ENCODE assay signal across 1 cellular context in the genomic region with DNA sequence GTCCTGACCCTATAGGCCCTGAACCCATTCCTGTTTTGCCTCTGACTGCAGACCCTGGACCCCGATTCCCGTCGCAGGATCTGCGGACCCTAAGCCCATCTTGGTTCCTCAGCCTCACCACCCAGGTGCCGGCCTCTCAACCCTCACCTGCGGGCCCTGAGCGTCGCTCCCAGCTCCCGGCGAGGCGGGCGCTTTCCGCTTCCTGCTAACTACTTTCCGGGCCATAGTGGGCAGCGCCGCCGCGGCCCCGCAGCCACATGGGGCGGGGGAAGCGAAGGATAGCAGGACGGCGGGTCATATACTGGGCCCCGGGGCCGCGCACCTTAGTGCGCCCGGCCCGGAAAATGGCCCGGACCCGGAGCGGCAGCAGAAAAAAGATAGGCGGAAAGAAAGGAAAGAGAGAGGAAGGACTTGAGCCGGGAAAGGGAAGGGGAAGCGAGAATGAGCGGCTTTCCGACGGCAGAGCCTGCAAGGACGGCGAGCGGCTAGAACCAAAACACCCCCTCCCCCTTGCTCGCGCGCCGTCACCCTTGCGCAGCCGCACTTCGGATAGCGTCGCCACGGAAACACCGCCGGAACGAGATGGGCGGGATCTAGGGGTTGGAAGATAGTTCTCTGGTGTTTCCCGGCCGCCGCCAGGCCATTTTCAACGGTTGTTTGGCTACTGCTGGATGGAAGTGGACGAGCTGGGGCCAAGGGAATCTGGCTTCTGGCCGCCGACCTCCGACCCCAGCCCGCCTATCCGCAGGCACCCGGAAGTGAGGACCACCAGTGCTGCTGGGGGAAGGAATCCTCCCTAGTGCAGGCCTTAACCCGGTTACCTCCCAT.
A peak's percentile ranks its signal among the peaks of the same experiment; 100 is the strongest.
TF ChIP-seq lines count a peak whose summit lies in the region.

Gene DCAF12 (minus strand): TSS at position 492 of the 828 bp plus-strand sequence. CDS start 267 bp downstream, at position 225.

TF ChIP-seq in HepG2, 621 proteins besides CTCF, POLR2A, EP300 and RAD21 (continued from another document and continues in another):
- TF ChIP-seq ZBTB4 (CRISPR knock-in tag; IDR thresholded peaks at IDR 0.05; ENCODE audit: borderline replicate concordance) (no peak; the same call in 1 of the 2 replicates), HNRNPL (IDR thresholded peaks at IDR 0.05; ENCODE audit: low read depth, low read length) (0 out of 2 replicates have a peak, but pooled peaks have one; percentile 1), NFE2 (CRISPR knock-in tag; IDR thresholded peaks at IDR 0.05) (no peak), ZMYM3 (CRISPR knock-in tag; IDR thresholded peaks at IDR 0.05) (0 out of 2 replicates have a peak, but pooled peaks have one; percentile 20), BHLHE40 (IDR thresholded peaks at IDR 0.05; ENCODE audit: low read length) (no peak), ZBTB20 (CRISPR knock-in tag; IDR thresholded peaks at IDR 0.05; ENCODE audit: borderline replicate concordance, low read depth) (peak; percentile 68; the same call in 1 of the 2 replicates), ZNF331 (CRISPR knock-in tag; IDR thresholded peaks at IDR 0.05) (peak; percentile 23; the same call in 1 of the 2 replicates), NFRKB (IDR thresholded peaks at IDR 0.05) (no peak), GZF1 (CRISPR knock-in tag; IDR thresholded peaks at IDR 0.05) (0 out of 2 replicates have a peak, but pooled peaks have one; percentile 67), CBFB (CRISPR knock-in tag; IDR thresholded peaks at IDR 0.05) (no peak), ZNF30 (CRISPR knock-in tag; IDR thresholded peaks at IDR 0.05) (peak; percentile 88), ZNF816 (CRISPR knock-in tag; IDR thresholded peaks at IDR 0.05; ENCODE audit: borderline replicate concordance) (peak; percentile 93), SMAD9 (CRISPR knock-in tag; IDR thresholded peaks at IDR 0.05) (no peak), TBL1XR1 (IDR thresholded peaks at IDR 0.05; ENCODE audit: borderline replicate concordance, low read length, partially characterized antibody) (no peak), NR2C2 (CRISPR knock-in tag; IDR thresholded peaks at IDR 0.05; ENCODE audit: borderline replicate concordance) (peak; percentile 81), MAFF (IDR thresholded peaks at IDR 0.05; ENCODE audit: low read depth, low read length) (no peak), GTF2F1 (IDR thresholded peaks at IDR 0.05; ENCODE audit: low read length) (0 out of 2 replicates have a peak, but pooled peaks have one; percentile 43), ZBTB42 (CRISPR knock-in tag; IDR thresholded peaks at IDR 0.05) (no peak), TRIM24 (CRISPR knock-in tag; IDR thresholded peaks at IDR 0.05) (no peak), DRAP1 (CRISPR knock-in tag; IDR thresholded peaks at IDR 0.05) (peak; percentile 81), CREM (IDR thresholded peaks at IDR 0.05) (peak; percentile 48), CREM (CRISPR knock-in tag; IDR thresholded peaks at IDR 0.05) (no peak), ZNF562 (CRISPR knock-in tag; IDR thresholded peaks at IDR 0.05; ENCODE audit: borderline replicate concordance) (no peak)
- TF ChIP-seq, protein P1, sequence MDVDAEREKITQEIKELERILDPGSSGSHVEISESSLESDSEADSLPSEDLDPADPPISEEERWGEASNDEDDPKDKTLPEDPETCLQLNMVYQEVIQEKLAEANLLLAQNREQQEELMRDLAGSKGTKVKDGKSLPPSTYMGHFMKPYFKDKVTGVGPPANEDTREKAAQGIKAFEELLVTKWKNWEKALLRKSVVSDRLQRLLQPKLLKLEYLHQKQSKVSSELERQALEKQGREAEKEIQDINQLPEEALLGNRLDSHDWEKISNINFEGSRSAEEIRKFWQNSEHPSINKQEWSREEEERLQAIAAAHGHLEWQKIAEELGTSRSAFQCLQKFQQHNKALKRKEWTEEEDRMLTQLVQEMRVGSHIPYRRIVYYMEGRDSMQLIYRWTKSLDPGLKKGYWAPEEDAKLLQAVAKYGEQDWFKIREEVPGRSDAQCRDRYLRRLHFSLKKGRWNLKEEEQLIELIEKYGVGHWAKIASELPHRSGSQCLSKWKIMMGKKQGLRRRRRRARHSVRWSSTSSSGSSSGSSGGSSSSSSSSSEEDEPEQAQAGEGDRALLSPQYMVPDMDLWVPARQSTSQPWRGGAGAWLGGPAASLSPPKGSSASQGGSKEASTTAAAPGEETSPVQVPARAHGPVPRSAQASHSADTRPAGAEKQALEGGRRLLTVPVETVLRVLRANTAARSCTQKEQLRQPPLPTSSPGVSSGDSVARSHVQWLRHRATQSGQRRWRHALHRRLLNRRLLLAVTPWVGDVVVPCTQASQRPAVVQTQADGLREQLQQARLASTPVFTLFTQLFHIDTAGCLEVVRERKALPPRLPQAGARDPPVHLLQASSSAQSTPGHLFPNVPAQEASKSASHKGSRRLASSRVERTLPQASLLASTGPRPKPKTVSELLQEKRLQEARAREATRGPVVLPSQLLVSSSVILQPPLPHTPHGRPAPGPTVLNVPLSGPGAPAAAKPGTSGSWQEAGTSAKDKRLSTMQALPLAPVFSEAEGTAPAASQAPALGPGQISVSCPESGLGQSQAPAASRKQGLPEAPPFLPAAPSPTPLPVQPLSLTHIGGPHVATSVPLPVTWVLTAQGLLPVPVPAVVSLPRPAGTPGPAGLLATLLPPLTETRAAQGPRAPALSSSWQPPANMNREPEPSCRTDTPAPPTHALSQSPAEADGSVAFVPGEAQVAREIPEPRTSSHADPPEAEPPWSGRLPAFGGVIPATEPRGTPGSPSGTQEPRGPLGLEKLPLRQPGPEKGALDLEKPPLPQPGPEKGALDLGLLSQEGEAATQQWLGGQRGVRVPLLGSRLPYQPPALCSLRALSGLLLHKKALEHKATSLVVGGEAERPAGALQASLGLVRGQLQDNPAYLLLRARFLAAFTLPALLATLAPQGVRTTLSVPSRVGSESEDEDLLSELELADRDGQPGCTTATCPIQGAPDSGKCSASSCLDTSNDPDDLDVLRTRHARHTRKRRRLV (CRISPR knock-in tag; IDR thresholded peaks at IDR 0.05) = peak; percentile 58; the same call in 1 of the 2 replicates
- TF ChIP-seq, protein P2, sequence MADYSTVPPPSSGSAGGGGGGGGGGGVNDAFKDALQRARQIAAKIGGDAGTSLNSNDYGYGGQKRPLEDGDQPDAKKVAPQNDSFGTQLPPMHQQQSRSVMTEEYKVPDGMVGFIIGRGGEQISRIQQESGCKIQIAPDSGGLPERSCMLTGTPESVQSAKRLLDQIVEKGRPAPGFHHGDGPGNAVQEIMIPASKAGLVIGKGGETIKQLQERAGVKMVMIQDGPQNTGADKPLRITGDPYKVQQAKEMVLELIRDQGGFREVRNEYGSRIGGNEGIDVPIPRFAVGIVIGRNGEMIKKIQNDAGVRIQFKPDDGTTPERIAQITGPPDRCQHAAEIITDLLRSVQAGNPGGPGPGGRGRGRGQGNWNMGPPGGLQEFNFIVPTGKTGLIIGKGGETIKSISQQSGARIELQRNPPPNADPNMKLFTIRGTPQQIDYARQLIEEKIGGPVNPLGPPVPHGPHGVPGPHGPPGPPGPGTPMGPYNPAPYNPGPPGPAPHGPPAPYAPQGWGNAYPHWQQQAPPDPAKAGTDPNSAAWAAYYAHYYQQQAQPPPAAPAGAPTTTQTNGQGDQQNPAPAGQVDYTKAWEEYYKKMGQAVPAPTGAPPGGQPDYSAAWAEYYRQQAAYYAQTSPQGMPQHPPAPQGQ (CRISPR knock-in tag; IDR thresholded peaks at IDR 0.05; ENCODE audit: borderline replicate concordance) = no peak
- TF ChIP-seq, protein P3, sequence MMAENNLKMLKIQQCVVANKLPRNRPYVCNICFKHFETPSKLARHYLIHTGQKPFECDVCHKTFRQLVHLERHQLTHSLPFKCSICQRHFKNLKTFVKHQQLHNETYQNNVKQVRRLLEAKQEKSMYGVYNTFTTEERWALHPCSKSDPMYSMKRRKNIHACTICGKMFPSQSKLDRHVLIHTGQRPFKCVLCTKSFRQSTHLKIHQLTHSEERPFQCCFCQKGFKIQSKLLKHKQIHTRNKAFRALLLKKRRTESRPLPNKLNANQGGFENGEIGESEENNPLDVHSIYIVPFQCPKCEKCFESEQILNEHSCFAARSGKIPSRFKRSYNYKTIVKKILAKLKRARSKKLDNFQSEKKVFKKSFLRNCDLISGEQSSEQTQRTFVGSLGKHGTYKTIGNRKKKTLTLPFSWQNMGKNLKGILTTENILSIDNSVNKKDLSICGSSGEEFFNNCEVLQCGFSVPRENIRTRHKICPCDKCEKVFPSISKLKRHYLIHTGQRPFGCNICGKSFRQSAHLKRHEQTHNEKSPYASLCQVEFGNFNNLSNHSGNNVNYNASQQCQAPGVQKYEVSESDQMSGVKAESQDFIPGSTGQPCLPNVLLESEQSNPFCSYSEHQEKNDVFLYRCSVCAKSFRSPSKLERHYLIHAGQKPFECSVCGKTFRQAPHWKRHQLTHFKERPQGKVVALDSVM (CRISPR knock-in tag; IDR thresholded peaks at IDR 0.05) = no peak; the same call in 1 of the 2 replicates
- TF ChIP-seq, protein P4, sequence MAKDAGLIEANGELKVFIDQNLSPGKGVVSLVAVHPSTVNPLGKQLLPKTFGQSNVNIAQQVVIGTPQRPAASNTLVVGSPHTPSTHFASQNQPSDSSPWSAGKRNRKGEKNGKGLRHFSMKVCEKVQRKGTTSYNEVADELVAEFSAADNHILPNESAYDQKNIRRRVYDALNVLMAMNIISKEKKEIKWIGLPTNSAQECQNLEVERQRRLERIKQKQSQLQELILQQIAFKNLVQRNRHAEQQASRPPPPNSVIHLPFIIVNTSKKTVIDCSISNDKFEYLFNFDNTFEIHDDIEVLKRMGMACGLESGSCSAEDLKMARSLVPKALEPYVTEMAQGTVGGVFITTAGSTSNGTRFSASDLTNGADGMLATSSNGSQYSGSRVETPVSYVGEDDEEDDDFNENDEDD (CRISPR knock-in tag; IDR thresholded peaks at IDR 0.05; ENCODE audit: borderline replicate concordance) = peak; percentile 67; the same call in 1 of the 2 replicates
- TF ChIP-seq, protein P5, sequence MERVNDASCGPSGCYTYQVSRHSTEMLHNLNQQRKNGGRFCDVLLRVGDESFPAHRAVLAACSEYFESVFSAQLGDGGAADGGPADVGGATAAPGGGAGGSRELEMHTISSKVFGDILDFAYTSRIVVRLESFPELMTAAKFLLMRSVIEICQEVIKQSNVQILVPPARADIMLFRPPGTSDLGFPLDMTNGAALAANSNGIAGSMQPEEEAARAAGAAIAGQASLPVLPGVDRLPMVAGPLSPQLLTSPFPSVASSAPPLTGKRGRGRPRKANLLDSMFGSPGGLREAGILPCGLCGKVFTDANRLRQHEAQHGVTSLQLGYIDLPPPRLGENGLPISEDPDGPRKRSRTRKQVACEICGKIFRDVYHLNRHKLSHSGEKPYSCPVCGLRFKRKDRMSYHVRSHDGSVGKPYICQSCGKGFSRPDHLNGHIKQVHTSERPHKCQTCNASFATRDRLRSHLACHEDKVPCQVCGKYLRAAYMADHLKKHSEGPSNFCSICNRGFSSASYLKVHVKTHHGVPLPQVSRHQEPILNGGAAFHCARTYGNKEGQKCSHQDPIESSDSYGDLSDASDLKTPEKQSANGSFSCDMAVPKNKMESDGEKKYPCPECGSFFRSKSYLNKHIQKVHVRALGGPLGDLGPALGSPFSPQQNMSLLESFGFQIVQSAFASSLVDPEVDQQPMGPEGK (CRISPR knock-in tag; IDR thresholded peaks at IDR 0.05) = no peak; the same call in 1 of the 2 replicates
- TF ChIP-seq, protein P6, sequence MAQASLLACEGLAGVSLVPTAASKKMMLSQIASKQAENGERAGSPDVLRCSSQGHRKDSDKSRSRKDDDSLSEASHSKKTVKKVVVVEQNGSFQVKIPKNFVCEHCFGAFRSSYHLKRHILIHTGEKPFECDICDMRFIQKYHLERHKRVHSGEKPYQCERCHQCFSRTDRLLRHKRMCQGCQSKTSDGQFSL (CRISPR knock-in tag; IDR thresholded peaks at IDR 0.05) = no peak; the same call in 1 of the 2 replicates
